Comparison of ENCODE assay signal across 8 cellular contexts in the genomic region with DNA sequence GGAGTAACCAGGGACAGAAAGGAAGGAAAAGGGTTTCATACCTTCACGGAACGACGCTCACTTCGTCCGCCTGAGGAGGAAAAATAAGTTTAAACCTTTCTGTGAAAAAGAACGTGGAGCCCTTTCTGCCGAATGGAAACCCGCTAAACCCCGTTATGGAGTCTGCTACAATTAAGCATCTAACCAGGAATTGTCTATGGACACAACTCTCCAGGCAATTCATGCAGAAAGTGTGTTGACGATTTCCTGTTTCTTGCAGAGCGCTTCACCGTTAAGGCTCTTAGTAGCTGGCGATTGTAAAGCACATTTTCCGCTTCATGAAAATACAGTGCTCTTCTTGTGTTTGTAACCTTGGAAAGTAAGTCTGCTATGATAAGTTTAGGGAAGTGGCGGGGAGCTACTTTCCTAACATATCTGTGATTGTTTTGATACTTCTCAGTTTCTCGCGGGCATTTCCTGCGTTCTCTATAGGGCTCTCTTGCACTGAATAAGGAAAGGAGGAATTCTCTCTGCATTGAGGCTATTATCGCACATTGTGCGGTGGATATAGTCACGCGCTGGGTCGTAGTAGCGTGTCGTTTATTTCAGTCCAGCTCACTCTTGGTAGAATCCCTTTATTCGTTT. TPM values are rescaled to one million over a fixed set of nuclear protein-coding genes. Genes with fewer than 3 reads are reported as not detected.
DNase-seq lines count a peak whose midpoint lies in the region; ATAC-seq and TF ChIP-seq lines count a peak whose summit lies in the region.

No MANE protein-coding gene starts in this region.

- H3K27me3 ChIP-seq in ascending aorta (no peaks in the 10 kb centered on the region), thyroid gland (no peaks in the 10 kb centered on the region)

- H3K4me1 ChIP-seq in ascending aorta (peaks cover 6 to 21% of the 10 kb centered on the region in 2 donors), thyroid gland (peaks cover 29 to 34% of the 10 kb centered on the region in 2 donors)

- H3K36me3 ChIP-seq in ascending aorta (peaks cover 0 to 16% of the 10 kb centered on the region in 2 donors), thyroid gland (peaks cover 0 to 7% of the 10 kb centered on the region in 2 donors)

- no peaks in the 10 kb centered on the region for H3K9me3 Mint-ChIP-seq in activated CD4-positive, alpha-beta T cell treated with anti-CD3 and anti-CD28 coated beads, Interleukin-2, amount 10 ng/mL, durations not matched to agents 24 days and 14 days

- no peak overlapping the region for H3K4me3 Mint-ChIP-seq in activated CD4-positive, alpha-beta T cell treated with anti-CD3 and anti-CD28 coated beads, Interleukin-2, amount 10 ng/mL, durations not matched to agents 24 days and 14 days

- TF ChIP-seq POLR2A in thyroid gland (IDR thresholded peaks at IDR 0.05) = no peak

- no peak overlapping the region for H3K27ac Mint-ChIP-seq in activated CD4-positive, alpha-beta T cell treated with anti-CD3 and anti-CD28 coated beads, Interleukin-2, amount 10 ng/mL, durations not matched to agents 24 days and 14 days

- H3K27me3 Mint-ChIP-seq in activated CD4-positive, alpha-beta T cell treated with anti-CD3 and anti-CD28 coated beads, Interleukin-2, amount 10 ng/mL, durations not matched to agents 24 days and 14 days = no peaks in the 10 kb centered on the region

- intact Hi-C loops in activated CD4-positive, alpha-beta T cell treated with anti-CD3 and anti-CD28 coated beads, Interleukin-2, amount 10 ng/mL, durations not matched to agents 24 days and 14 days (cut with micrococcal nuclease) = loop anchor here (1.0 to 10.0 kb wide), 4 partner anchors 53 to 1046 kb away; a partner anchor contains a TSS
- intact Hi-C loops in ascending aorta (cut with DNase I) = loop anchor here (1.0 to 10.0 kb wide), 6 partner anchors 36 to 1836 kb away; a partner anchor contains a TSS
- intact Hi-C loops in thyroid gland (cut with DNase I) = loop anchor here (10.0 kb wide), 1 partner anchor 93 kb away; no protein-coding TSS in a partner anchor

- ATAC-seq in HG03571 (IDR thresholded peaks at IDR 0.05; ENCODE audit: unreplicated experiment) = peak; percentile 0

- peaks cover 36% of the 10 kb centered on the region for H3K4me1 Mint-ChIP-seq in activated CD4-positive, alpha-beta T cell treated with anti-CD3 and anti-CD28 coated beads, Interleukin-2, amount 10 ng/mL, durations not matched to agents 24 days and 14 days

- H3K27ac ChIP-seq in ascending aorta (peak overlapping the region; percentile 91 to 100), thyroid gland (peak overlapping the region; percentile 73 to 87 (median 82))

- H3K36me3 Mint-ChIP-seq in activated CD4-positive, alpha-beta T cell treated with anti-CD3 and anti-CD28 coated beads, Interleukin-2, amount 10 ng/mL, durations not matched to agents 24 days and 14 days (ENCODE audit: low read depth) = peaks cover 27% of the 10 kb centered on the region

- H3K9me3 ChIP-seq in ascending aorta (no peaks in the 10 kb centered on the region), thyroid gland (no peaks in the 10 kb centered on the region)

- H3K4me3 ChIP-seq in ascending aorta = peak overlapping the region; percentile 66 to 93
- H3K4me3 ChIP-seq in thyroid gland (replicated peaks in 1 of 3) = peak overlapping the region; percentile 51 to 79 (median 52)

- DNase-seq in activated CD4-positive, alpha-beta T cell treated with anti-CD3 and anti-CD28 coated beads, Interleukin-2, amount 10 ng/mL, durations not matched to agents 24 days and 14 days = peak; percentile 73
- no peak for DNase-seq in activated CD4-positive, alpha-beta T cell treated with anti-CD3 and anti-CD28 coated beads for 48 hours
- no peak for DNase-seq in ascending aorta (ENCODE audit: low spot score in 2 of 2)
- peak; percentile 27 for DNase-seq in iris pigment epithelial cell (ENCODE audit: low read depth)
- no peak for DNase-seq in thyroid gland
- no peak for DNase-seq in GM10266 (ENCODE audit: extremely low spot score)
- DNase-seq in HuH-7 (ENCODE audit: low spot score) = no peak

- TF ChIP-seq CTCF in ascending aorta (IDR thresholded peaks at IDR 0.05) (no peak), thyroid gland (IDR thresholded peaks at IDR 0.05) (no peak), GM10266 (IDR thresholded peaks at IDR 0.05; ENCODE audit: control insufficient read depth, insufficient read depth, low read depth, missing control alignments) (no peak)

- WGBS in thyroid gland, 2 donors = 0% methylated on average over 26 of the region's 26 CpGs

RNA-seq across cellular contexts. Expression of a gene that starts 0.7 kb away (rescaled TPM):
- total RNA-seq in activated CD4-positive, alpha-beta T cell treated with anti-CD3 and anti-CD28 coated beads, Interleukin-2, amount 10 ng/mL, durations not matched to agents 24 days and 14 days = 78.1 and 82.7 TPM in 2 replicates
- 18.2 TPM for total RNA-seq in ascending aorta
- 10 to 100 TPM; 76.2 to 88.0 (median 82.6) TPM for total RNA-seq in thyroid gland

Comparison
In these comparisons a context has a peak if more than half of its experiments do, and no peak if none do; other contexts are left out.
1. DNase-seq: peak in activated CD4-positive, alpha-beta T cell treated with anti-CD3 and anti-CD28 coated beads, Interleukin-2, amount 10 ng/mL, durations not matched to agents 24 days and 14 days (single experiment) and iris pigment epithelial cell (single experiment); none in activated CD4-positive, alpha-beta T cell treated with anti-CD3 and anti-CD28 coated beads for 48 hours (single experiment), ascending aorta (0 of 2), thyroid gland (0 of 2), GM10266 (single experiment) and HuH-7 (single experiment).